ENCODE assay signal across 1 cellular context in genomic region chr1:177307771-177308170, GRCh38.
TF ChIP-seq lines count a peak whose summit lies in the region.

No MANE protein-coding gene starts in this region.

TF ChIP-seq in WTC11, 78 proteins besides CTCF, POLR2A, EP300 and RAD21 (continued from another document):
- TF ChIP-seq FOXJ3 (CRISPR knock-in tag; IDR thresholded peaks at IDR 0.05; ENCODE audit: borderline replicate concordance) (no peak), PRRX2 (CRISPR knock-in tag; IDR thresholded peaks at IDR 0.05) (no peak), JUN (CRISPR knock-in tag; IDR thresholded peaks at IDR 0.05) (no peak), FOXP1 (CRISPR knock-in tag; IDR thresholded peaks at IDR 0.05; ENCODE audit: borderline replicate concordance) (no peak), ZNF396 (CRISPR knock-in tag; IDR thresholded peaks at IDR 0.05; ENCODE audit: borderline replicate concordance) (no peak), KAT7 (CRISPR knock-in tag; IDR thresholded peaks at IDR 0.05; ENCODE audit: borderline replicate concordance) (no peak), ETV6 (CRISPR knock-in tag; IDR thresholded peaks at IDR 0.05) (no peak)
- TF ChIP-seq, protein P1, sequence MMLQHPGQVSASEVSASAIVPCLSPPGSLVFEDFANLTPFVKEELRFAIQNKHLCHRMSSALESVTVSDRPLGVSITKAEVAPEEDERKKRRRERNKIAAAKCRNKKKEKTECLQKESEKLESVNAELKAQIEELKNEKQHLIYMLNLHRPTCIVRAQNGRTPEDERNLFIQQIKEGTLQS (CRISPR knock-in tag; conservative IDR thresholded peaks at IDR 0.05) = no peak
- TF ChIP-seq, protein P2, sequence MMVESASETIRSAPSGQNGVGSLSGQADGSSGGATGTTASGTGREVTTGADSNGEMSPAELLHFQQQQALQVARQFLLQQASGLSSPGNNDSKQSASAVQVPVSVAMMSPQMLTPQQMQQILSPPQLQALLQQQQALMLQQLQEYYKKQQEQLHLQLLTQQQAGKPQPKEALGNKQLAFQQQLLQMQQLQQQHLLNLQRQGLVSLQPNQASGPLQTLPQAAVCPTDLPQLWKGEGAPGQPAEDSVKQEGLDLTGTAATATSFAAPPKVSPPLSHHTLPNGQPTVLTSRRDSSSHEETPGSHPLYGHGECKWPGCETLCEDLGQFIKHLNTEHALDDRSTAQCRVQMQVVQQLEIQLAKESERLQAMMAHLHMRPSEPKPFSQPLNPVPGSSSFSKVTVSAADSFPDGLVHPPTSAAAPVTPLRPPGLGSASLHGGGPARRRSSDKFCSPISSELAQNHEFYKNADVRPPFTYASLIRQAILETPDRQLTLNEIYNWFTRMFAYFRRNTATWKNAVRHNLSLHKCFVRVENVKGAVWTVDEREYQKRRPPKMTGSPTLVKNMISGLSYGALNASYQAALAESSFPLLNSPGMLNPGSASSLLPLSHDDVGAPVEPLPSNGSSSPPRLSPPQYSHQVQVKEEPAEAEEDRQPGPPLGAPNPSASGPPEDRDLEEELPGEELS (CRISPR knock-in tag; IDR thresholded peaks at IDR 0.05) = no peak
